1 cellular context compared by ENCODE assay signal in the genomic region with DNA sequence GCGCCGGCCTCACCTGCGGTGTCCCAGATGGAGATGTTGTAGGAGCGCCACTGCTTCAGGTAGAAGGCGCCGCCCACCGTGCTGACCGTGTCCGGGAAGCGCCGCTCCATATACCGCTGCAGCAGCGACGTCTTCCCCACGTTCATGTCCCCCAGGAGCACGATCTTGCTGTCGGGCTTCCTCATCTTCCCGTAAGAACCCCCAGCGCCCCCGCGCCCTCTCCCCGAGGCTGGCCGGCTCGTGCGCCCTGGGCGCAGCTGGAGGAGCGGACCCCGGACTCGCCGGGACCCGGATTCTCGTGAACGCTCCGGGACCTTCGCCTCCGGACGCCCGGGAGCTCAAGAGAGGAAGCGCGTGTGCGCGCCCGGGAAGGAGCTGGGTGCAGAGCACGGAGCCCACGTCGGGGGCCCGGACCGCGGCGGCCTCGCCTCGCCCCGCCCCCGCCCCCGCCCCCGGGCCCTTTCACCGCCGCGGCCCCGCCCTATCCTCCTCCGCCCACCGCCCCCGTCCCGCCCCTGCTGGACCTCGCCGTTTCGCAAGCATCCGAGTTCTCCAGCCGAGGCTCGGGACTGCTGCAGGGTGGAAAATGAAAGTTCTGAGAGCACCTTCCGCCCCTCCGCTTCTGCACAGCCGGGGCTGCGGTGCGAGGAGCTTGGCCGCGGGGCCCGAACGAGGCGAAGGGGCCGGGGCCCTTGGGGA.
TF ChIP-seq lines count a peak whose summit lies in the region.

A gene with protein sequence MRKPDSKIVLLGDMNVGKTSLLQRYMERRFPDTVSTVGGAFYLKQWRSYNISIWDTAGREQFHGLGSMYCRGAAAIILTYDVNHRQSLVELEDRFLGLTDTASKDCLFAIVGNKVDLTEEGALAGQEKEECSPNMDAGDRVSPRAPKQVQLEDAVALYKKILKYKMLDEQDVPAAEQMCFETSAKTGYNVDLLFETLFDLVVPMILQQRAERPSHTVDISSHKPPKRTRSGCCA (minus strand): TSS at position 388 of the 699 bp plus-strand sequence. CDS start 203 bp downstream, at position 185.

TF ChIP-seq in HepG2, 621 proteins besides CTCF, POLR2A, EP300 and RAD21 (continued from another document):
- TF ChIP-seq ZBTB39 (CRISPR knock-in tag; IDR thresholded peaks at IDR 0.05) (0 out of 2 replicates have a peak, but pooled peaks have one; percentile 20), ZSCAN30 (CRISPR knock-in tag; IDR thresholded peaks at IDR 0.05) (no peak), ZFP91 (CRISPR knock-in tag; IDR thresholded peaks at IDR 0.05; ENCODE audit: borderline replicate concordance) (peak; percentile 79; the same call in 1 of the 2 replicates), ZNF777 (CRISPR knock-in tag; IDR thresholded peaks at IDR 0.05) (peak; percentile 97), PHF21A (CRISPR knock-in tag; IDR thresholded peaks at IDR 0.05) (peak; percentile 75; the same call in 1 of the 2 replicates), SMAD3 (CRISPR knock-in tag; IDR thresholded peaks at IDR 0.05) (0 out of 2 replicates have a peak, but pooled peaks have one; percentile 13), RELA (CRISPR knock-in tag; IDR thresholded peaks at IDR 0.05) (no peak), BRD4 (CRISPR knock-in tag; IDR thresholded peaks at IDR 0.05) (peak; percentile 45; the same call in 1 of the 2 replicates), REPIN1 (CRISPR knock-in tag; IDR thresholded peaks at IDR 0.05; ENCODE audit: borderline replicate concordance, low read depth) (0 out of 2 replicates have a peak, but pooled peaks have one; percentile 54), NAIF1 (CRISPR knock-in tag; IDR thresholded peaks at IDR 0.05; ENCODE audit: borderline replicate concordance) (0 out of 2 replicates have a peak, but pooled peaks have one; percentile 20), CENPT (CRISPR knock-in tag; IDR thresholded peaks at IDR 0.05; ENCODE audit: low read depth) (no peak), ZBTB26 (CRISPR knock-in tag; IDR thresholded peaks at IDR 0.05; ENCODE audit: borderline replicate concordance) (no peak), SOX6 (IDR thresholded peaks at IDR 0.05) (no peak), SOX6 (CRISPR knock-in tag; IDR thresholded peaks at IDR 0.05) (peak; percentile 30), NCOA2 (CRISPR knock-in tag; IDR thresholded peaks at IDR 0.05) (peak; percentile 28; the same call in 1 of the 2 replicates), RARA (CRISPR knock-in tag; IDR thresholded peaks at IDR 0.05) (0 out of 2 replicates have a peak, but pooled peaks have one; percentile 10), ZFP62 (CRISPR knock-in tag; IDR thresholded peaks at IDR 0.05) (no peak), ZNF317 (CRISPR knock-in tag; IDR thresholded peaks at IDR 0.05) (0 out of 2 replicates have a peak, but pooled peaks have one; percentile 26), HBP1 (CRISPR knock-in tag; IDR thresholded peaks at IDR 0.05; ENCODE audit: low read depth) (peak; percentile 68; the same call in 1 of the 2 replicates), ZNF263 (CRISPR knock-in tag; IDR thresholded peaks at IDR 0.05) (peak; percentile 32; the same call in 1 of the 2 replicates), IKZF5 (CRISPR knock-in tag; IDR thresholded peaks at IDR 0.05) (peak; percentile 71; the same call in 1 of the 2 replicates), ZNF746 (CRISPR knock-in tag; IDR thresholded peaks at IDR 0.05) (peak; percentile 46; the same call in 1 of the 2 replicates), EZH2 (conservative IDR thresholded peaks at IDR 0.05; ENCODE audit: low read depth, low read length) (no peak), SOX5 (CRISPR knock-in tag; IDR thresholded peaks at IDR 0.05; ENCODE audit: borderline replicate concordance) (peak; percentile 51; the same call in 1 of the 2 replicates), MEIS2 (CRISPR knock-in tag; IDR thresholded peaks at IDR 0.05) (no peak; the same call in none of the 2 replicates), ZNF367 (CRISPR knock-in tag; IDR thresholded peaks at IDR 0.05; ENCODE audit: borderline replicate concordance) (no peak), ZSCAN31 (CRISPR knock-in tag; IDR thresholded peaks at IDR 0.05; ENCODE audit: low read depth) (0 out of 2 replicates have a peak, but pooled peaks have one; percentile 23)
- TF ChIP-seq, protein P1, sequence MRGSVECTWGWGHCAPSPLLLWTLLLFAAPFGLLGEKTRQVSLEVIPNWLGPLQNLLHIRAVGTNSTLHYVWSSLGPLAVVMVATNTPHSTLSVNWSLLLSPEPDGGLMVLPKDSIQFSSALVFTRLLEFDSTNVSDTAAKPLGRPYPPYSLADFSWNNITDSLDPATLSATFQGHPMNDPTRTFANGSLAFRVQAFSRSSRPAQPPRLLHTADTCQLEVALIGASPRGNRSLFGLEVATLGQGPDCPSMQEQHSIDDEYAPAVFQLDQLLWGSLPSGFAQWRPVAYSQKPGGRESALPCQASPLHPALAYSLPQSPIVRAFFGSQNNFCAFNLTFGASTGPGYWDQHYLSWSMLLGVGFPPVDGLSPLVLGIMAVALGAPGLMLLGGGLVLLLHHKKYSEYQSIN (CRISPR knock-in tag; IDR thresholded peaks at IDR 0.05; ENCODE audit: borderline replicate concordance): no peak
- TF ChIP-seq, protein P2, sequence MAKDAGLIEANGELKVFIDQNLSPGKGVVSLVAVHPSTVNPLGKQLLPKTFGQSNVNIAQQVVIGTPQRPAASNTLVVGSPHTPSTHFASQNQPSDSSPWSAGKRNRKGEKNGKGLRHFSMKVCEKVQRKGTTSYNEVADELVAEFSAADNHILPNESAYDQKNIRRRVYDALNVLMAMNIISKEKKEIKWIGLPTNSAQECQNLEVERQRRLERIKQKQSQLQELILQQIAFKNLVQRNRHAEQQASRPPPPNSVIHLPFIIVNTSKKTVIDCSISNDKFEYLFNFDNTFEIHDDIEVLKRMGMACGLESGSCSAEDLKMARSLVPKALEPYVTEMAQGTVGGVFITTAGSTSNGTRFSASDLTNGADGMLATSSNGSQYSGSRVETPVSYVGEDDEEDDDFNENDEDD (CRISPR knock-in tag; IDR thresholded peaks at IDR 0.05; ENCODE audit: borderline replicate concordance): peak; percentile 50; the same call in 1 of the 2 replicates
- TF ChIP-seq, protein P3, sequence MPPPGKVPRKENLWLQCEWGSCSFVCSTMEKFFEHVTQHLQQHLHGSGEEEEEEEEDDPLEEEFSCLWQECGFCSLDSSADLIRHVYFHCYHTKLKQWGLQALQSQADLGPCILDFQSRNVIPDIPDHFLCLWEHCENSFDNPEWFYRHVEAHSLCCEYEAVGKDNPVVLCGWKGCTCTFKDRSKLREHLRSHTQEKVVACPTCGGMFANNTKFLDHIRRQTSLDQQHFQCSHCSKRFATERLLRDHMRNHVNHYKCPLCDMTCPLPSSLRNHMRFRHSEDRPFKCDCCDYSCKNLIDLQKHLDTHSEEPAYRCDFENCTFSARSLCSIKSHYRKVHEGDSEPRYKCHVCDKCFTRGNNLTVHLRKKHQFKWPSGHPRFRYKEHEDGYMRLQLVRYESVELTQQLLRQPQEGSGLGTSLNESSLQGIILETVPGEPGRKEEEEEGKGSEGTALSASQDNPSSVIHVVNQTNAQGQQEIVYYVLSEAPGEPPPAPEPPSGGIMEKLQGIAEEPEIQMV (CRISPR knock-in tag; IDR thresholded peaks at IDR 0.05; ENCODE audit: low read depth): peak; percentile 17; the same call in 1 of the 2 replicates
- TF ChIP-seq, protein P4, sequence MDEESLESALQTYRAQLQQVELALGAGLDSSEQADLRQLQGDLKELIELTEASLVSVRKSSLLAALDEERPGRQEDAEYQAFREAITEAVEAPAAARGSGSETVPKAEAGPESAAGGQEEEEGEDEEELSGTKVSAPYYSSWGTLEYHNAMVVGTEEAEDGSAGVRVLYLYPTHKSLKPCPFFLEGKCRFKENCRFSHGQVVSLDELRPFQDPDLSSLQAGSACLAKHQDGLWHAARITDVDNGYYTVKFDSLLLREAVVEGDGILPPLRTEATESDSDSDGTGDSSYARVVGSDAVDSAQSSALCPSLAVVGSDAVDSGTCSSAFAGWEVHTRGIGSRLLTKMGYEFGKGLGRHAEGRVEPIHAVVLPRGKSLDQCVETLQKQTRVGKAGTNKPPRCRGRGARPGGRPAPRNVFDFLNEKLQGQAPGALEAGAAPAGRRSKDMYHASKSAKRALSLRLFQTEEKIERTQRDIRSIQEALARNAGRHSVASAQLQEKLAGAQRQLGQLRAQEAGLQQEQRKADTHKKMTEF (CRISPR knock-in tag; IDR thresholded peaks at IDR 0.05): peak; percentile 84
- TF ChIP-seq, protein P5, sequence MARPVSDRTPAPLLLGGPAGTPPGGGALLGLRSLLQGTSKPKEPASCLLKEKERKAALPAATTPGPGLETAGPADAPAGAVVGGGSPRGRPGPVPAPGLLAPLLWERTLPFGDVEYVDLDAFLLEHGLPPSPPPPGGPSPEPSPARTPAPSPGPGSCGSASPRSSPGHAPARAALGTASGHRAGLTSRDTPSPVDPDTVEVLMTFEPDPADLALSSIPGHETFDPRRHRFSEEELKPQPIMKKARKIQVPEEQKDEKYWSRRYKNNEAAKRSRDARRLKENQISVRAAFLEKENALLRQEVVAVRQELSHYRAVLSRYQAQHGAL (CRISPR knock-in tag; IDR thresholded peaks at IDR 0.05; ENCODE audit: not compliant biosample characterization): peak; percentile 84
